8 cellular contexts compared by ENCODE assay signal in genomic region chr13:60654405-60654804, GRCh38.
DNase-seq lines count a peak whose midpoint lies in the region; FAIRE-seq and TF ChIP-seq lines count a peak whose summit lies in the region.

No MANE protein-coding gene starts in this region.

- BruUV-seq in endothelial cell of umbilical vein (replicated peaks; lab: Mats Ljungman, UMichigan) = no TSS peak

- TF ChIP-seq EP300 in sigmoid colon (IDR thresholded peaks at IDR 0.05) = no peak

- peak; percentile 40 for TF ChIP-seq CTCF in GM10266 (IDR thresholded peaks at IDR 0.05; ENCODE audit: control insufficient read depth, insufficient read depth, low read depth, missing control alignments)
- peak; percentile 67 to 71 for TF ChIP-seq CTCF in endothelial cell of umbilical vein (IDR thresholded peaks at IDR 0.05; ENCODE audit: extremely low read depth in 1 of 2, insufficient read depth in 1 of 2, low read depth in 1 of 2, low read length in 2 of 2)
- peak; percentile 66 for TF ChIP-seq CTCF in neural progenitor cell (IDR thresholded peaks at IDR 0.05)
- TF ChIP-seq CTCF in sigmoid colon (IDR thresholded peaks at IDR 0.05) = peak in 2 of 4 experiments; percentile 14 to 47

- H3K27ac ChIP-seq in endothelial cell of umbilical vein (ENCODE audit: insufficient read depth, low read depth, low read length) (no peak overlapping the region), neural progenitor cell (no peak overlapping the region), sigmoid colon (no peak overlapping the region)

- no peaks in the 10 kb centered on the region for H4K20me1 ChIP-seq in endothelial cell of umbilical vein (replicated peaks; ENCODE audit: control insufficient read depth, extremely low read depth, insufficient read depth, low read length)
- no peaks in the 10 kb centered on the region for H4K20me1 ChIP-seq in neural progenitor cell (ENCODE audit: low read depth)

- no peak overlapping the region for H3K4me3 ChIP-seq in endothelial cell of umbilical vein (replicated peaks in 1 of 3; ENCODE audit: insufficient read depth in 1 of 3, low read depth in 1 of 3, low read length in 3 of 3)
- no peak overlapping the region for H3K4me3 ChIP-seq in neural progenitor cell
- no peak overlapping the region for H3K4me3 ChIP-seq in sigmoid colon

- no peaks in the 10 kb centered on the region for H3F3A ChIP-seq in neural progenitor cell (ENCODE audit: low read depth)

- no peaks in the 10 kb centered on the region for H3K27me3 Mint-ChIP-seq in neural progenitor cell (ENCODE audit: insufficient read depth, low read depth)

- H3K27me3 ChIP-seq in endothelial cell of umbilical vein (ENCODE audit: control insufficient read depth in 2 of 2, insufficient read depth in 2 of 2, low read length in 2 of 2) = peaks cover 0 to 3% of the 10 kb centered on the region in 2 experiments
- H3K27me3 ChIP-seq in neural progenitor cell = no peaks in the 10 kb centered on the region
- H3K27me3 ChIP-seq in sigmoid colon = no peaks in the 10 kb centered on the region

- dilution Hi-C loops in endothelial cell of umbilical vein (cut with MboI; ENCODE audit: extremely low pct_ligation_motif_present, low sequenced_read_pairs) = no loop called here

- H3K36me3 ChIP-seq in endothelial cell of umbilical vein (ENCODE audit: control insufficient read depth in 2 of 2, extremely low read depth in 1 of 2, insufficient read depth in 2 of 2, low read length in 2 of 2) = no peaks in the 10 kb centered on the region
- no peaks in the 10 kb centered on the region for H3K36me3 ChIP-seq in neural progenitor cell
- H3K36me3 ChIP-seq in sigmoid colon = no peaks in the 10 kb centered on the region

- no peak overlapping the region for H3K9ac ChIP-seq in endothelial cell of umbilical vein (replicated peaks; ENCODE audit: extremely low read depth, insufficient read depth, low read length)
- no peak overlapping the region for H3K9ac ChIP-seq in neural progenitor cell

- DNase-seq in GM10266 (ENCODE audit: extremely low spot score) (peak; percentile 5), NCI-H460 (ENCODE audit: extremely low read depth, low read depth) (peak; percentile 34), endothelial cell of umbilical vein (ENCODE audit: low read depth, low spot score) (peak; percentile 56), neural progenitor cell (ENCODE audit: low spot score) (peak; percentile 51), sigmoid colon (no peak), NCI-H2196 treated with DMSO at 0.1 percent for 48 hours (lab: John Stamatoyannopoulos, UW; ENCODE audit: unreplicated experiment) (no peak)
- no peak for DNase-seq in stimulated activated CD4-positive, alpha-beta T cell treated with anti-CD3 and anti-CD28 coated beads, Interleukin-4, amount 100 ng/mL, for 24 hours
- no peak for DNase-seq in activated CD4-positive, CD25-positive, alpha-beta regulatory T cell treated with anti-CD3 and anti-CD28 coated beads, Interleukin-2, amount 50 U/mL, for 72 hours

- H3K4me3 Mint-ChIP-seq in neural progenitor cell = no peak overlapping the region

- no peak overlapping the region for H2AFZ ChIP-seq in endothelial cell of umbilical vein (ENCODE audit: low read depth, low read length)
- no peak overlapping the region for H2AFZ ChIP-seq in neural progenitor cell (replicated peaks)

- POLR2A ChIA-PET in endothelial cell of umbilical vein (lab: Charles Lee) = no interaction called here

- H3K4me2 ChIP-seq in endothelial cell of umbilical vein (ENCODE audit: insufficient read depth, low read length) (no peak overlapping the region), neural progenitor cell (no peak overlapping the region)

- no peak for TF ChIP-seq POLR2A in endothelial cell of umbilical vein (IDR thresholded peaks at IDR 0.05; ENCODE audit: low read depth, low read length)
- TF ChIP-seq POLR2A in sigmoid colon (IDR thresholded peaks at IDR 0.05) = no peak

- no peak overlapping the region for H3K27ac Mint-ChIP-seq in neural progenitor cell

- intact Hi-C loops in endothelial cell of umbilical vein (cut with micrococcal nuclease) (loop anchor here (1.0 to 10.0 kb wide), 3 partner anchors 336 to 1300 kb away; no protein-coding TSS in a partner anchor), sigmoid colon (cut with DNase I) (loop anchor here (10.0 kb wide), 1 partner anchor 760 kb away; the partner anchor contains the start of gene PCDH20)

- H3K79me2 ChIP-seq in endothelial cell of umbilical vein (ENCODE audit: control insufficient read depth, insufficient read depth, low read length) (no peaks in the 10 kb centered on the region), neural progenitor cell (ENCODE audit: low read depth) (no peaks in the 10 kb centered on the region)

- peak; percentile 52 for FAIRE-seq in endothelial cell of umbilical vein (lab: Jason Lieb, UNC)

- CTCF ChIA-PET in endothelial cell of umbilical vein (lab: Charles Lee) = no interaction called here

- no peaks in the 10 kb centered on the region for H3K36me3 Mint-ChIP-seq in neural progenitor cell

- no peaks in the 10 kb centered on the region for H3K4me1 Mint-ChIP-seq in neural progenitor cell

- WGBS in sigmoid colon, 2 donors = 20 to 49% methylated on average over 1 of the region's 1 CpG

- no peaks in the 10 kb centered on the region for H3K4me1 ChIP-seq in endothelial cell of umbilical vein (ENCODE audit: control insufficient read depth, extremely low read depth, insufficient read depth, low read length)
- peaks cover 17% of the 10 kb centered on the region for H3K4me1 ChIP-seq in neural progenitor cell
- H3K4me1 ChIP-seq in sigmoid colon = no peaks in the 10 kb centered on the region

- peaks cover 8% of the 10 kb centered on the region for H3K9me3 Mint-ChIP-seq in neural progenitor cell

- H3K9me3 ChIP-seq in endothelial cell of umbilical vein (replicated peaks; ENCODE audit: control insufficient read depth, insufficient read depth, low read length) (no peaks in the 10 kb centered on the region), neural progenitor cell (ENCODE audit: low read depth) (no peaks in the 10 kb centered on the region), sigmoid colon (no peaks in the 10 kb centered on the region)

- no peaks in the 10 kb centered on the region for H3K9me1 ChIP-seq in endothelial cell of umbilical vein (replicated peaks; ENCODE audit: control insufficient read depth, extremely low read depth, insufficient read depth, low read length)

TF ChIP-seq in endothelial cell of umbilical vein, 7 proteins besides CTCF, POLR2A, EP300 and RAD21:
- no peak for TF ChIP-seq POLR2AphosphoS5 (IDR thresholded peaks at IDR 0.05; ENCODE audit: insufficient read depth, low read depth, low read length)
- TF ChIP-seq GATA2 (IDR thresholded peaks at IDR 0.05; ENCODE audit: insufficient read depth, insufficient read length, low read depth, low read length) = no peak
- no peak for TF ChIP-seq MAX (IDR thresholded peaks at IDR 0.05; ENCODE audit: insufficient read depth, insufficient read length)
- TF ChIP-seq JUN (IDR thresholded peaks at IDR 0.05; ENCODE audit: borderline replicate concordance, insufficient read depth, insufficient read length, low read depth) = no peak
- no peak for TF ChIP-seq EZH2 (IDR thresholded peaks at IDR 0.05; ENCODE audit: borderline replicate concordance, low read depth, low read length, severe bottlenecking)
- TF ChIP-seq MYC (IDR thresholded peaks at IDR 0.05; ENCODE audit: low read depth, low read length) = no peak
- no peak for TF ChIP-seq FOS (IDR thresholded peaks at IDR 0.05; ENCODE audit: borderline replicate concordance, insufficient read depth, low read length)

Comparison
In these comparisons a context has a peak if more than half of its experiments do, and no peak if none do; other contexts are left out.
1. DNase-seq: peak in GM10266 (single experiment), NCI-H460 (single experiment), endothelial cell of umbilical vein (single experiment) and neural progenitor cell (single experiment); none in stimulated activated CD4-positive, alpha-beta T cell treated with anti-CD3 and anti-CD28 coated beads, Interleukin-4, amount 100 ng/mL, for 24 hours (single experiment), sigmoid colon (single experiment), activated CD4-positive, CD25-positive, alpha-beta regulatory T cell treated with anti-CD3 and anti-CD28 coated beads, Interleukin-2, amount 50 U/mL, for 72 hours (single experiment) and NCI-H2196 treated with DMSO at 0.1 percent for 48 hours (single experiment).